Comparison of ENCODE assay signal across 9 cellular contexts in genomic region chr2:119407430-119408220, GRCh38. TPM values are rescaled to one million over a fixed set of nuclear protein-coding genes. Genes with fewer than 3 reads are reported as not detected.
DNase-seq lines count a peak whose midpoint lies in the region; ATAC-seq and TF ChIP-seq lines count a peak whose summit lies in the region.
"Had no signal": no experiment of that assay in that cellular context is flagged by ENCODE, and none has a peak within 500 bp of the region (broad histone marks: within the 10 kb centered on the region; RNA-seq: fewer than 3 reads in every experiment).

No MANE protein-coding gene starts in this region.

- H4K20me1 ChIP-seq in PC-3 (ENCODE audit: low read length) = no peaks in the 10 kb centered on the region

- H3F3A ChIP-seq in PC-3 (ENCODE audit: low read length, unreplicated experiment) = no peaks in the 10 kb centered on the region

- ATAC-seq in PC-3 (peak; percentile 56), HG03025 (IDR thresholded peaks at IDR 0.05; ENCODE audit: low FRiP score, unreplicated experiment) (no peak)

- H3K27ac ChIP-seq in PC-3 (ENCODE audit: low read length) (no peak overlapping the region), subcutaneous abdominal adipose tissue (ENCODE audit: low read depth, low read length) (peak overlapping the region; percentile 62)

- H2AFZ ChIP-seq in PC-3 (ENCODE audit: low read length) = no peak overlapping the region

- no peaks in the 10 kb centered on the region for H3K36me3 ChIP-seq in GM06990 (ENCODE audit: control insufficient read depth, insufficient read depth, low read length)
- H3K36me3 ChIP-seq in PC-3 (ENCODE audit: low read depth, low read length) = no peaks in the 10 kb centered on the region
- H3K36me3 ChIP-seq in subcutaneous abdominal adipose tissue (ENCODE audit: control insufficient read depth in 5 of 5, insufficient read depth in 5 of 5, low read length in 5 of 5) = no peaks in the 10 kb centered on the region

- H3K27me3 ChIP-seq in GM06990 (replicated peaks; ENCODE audit: control insufficient read depth, insufficient read depth, low read length) (no peaks in the 10 kb centered on the region), PC-3 (ENCODE audit: low read length) (no peaks in the 10 kb centered on the region), subcutaneous abdominal adipose tissue (ENCODE audit: control insufficient read depth in 5 of 5, insufficient read depth in 4 of 5, low read length in 5 of 5) (no peaks in the 10 kb centered on the region)

- TF ChIP-seq CTCF in GM06990 (IDR thresholded peaks at IDR 0.05; ENCODE audit: insufficient read depth, low read length, poor library complexity, severe bottlenecking) (peak; percentile 71), PC-3 (conservative IDR thresholded peaks at IDR 0.05; ENCODE audit: low read depth, low read length) (peak; percentile 77)

- H3K4me3 ChIP-seq in GM06990 (replicated peaks; ENCODE audit: low read depth, low read length) (no peak overlapping the region), PC-3 (ENCODE audit: low read length) (no peak overlapping the region), subcutaneous abdominal adipose tissue (ENCODE audit: low read depth in 1 of 5, low read length in 5 of 5) (peak overlapping the region in 4 of 5 donors; percentile 16 to 38 (median 32))
- H3K4me3 ChIP-seq: skin epidermis had no signal

- H3K4me1 ChIP-seq in PC-3 (ENCODE audit: insufficient read depth, low read length) (no peaks in the 10 kb centered on the region), subcutaneous abdominal adipose tissue (ENCODE audit: control insufficient read depth in 5 of 5, insufficient read depth in 5 of 5, low read length in 5 of 5) (peaks cover 4 to 21% (median 15%) of the 10 kb centered on the region in 5 donors)

- H3K9me3 ChIP-seq in PC-3 (ENCODE audit: low read length) (no peaks in the 10 kb centered on the region), subcutaneous abdominal adipose tissue (ENCODE audit: control insufficient read depth in 5 of 5, low read length in 5 of 5) (peaks cover 0 to 3% (median 0%) of the 10 kb centered on the region in 5 donors)

- no peak overlapping the region for H3K4me2 ChIP-seq in PC-3 (ENCODE audit: low read length)

- POLR2A ChIA-PET in PC-3 (lab: Charles Lee; ENCODE audit: unreplicated experiment) = no interaction called here

- no peaks in the 10 kb centered on the region for H3K9me2 ChIP-seq in PC-3 (replicated peaks; ENCODE audit: low read length)

- intact Hi-C loops in PC-3 (cut with micrococcal nuclease) = loop anchor here (1.0 kb wide), 2 partner anchors 69 to 253 kb away; no protein-coding TSS in a partner anchor

- H3K9ac ChIP-seq in PC-3 (ENCODE audit: low read length) (no peak overlapping the region), subcutaneous abdominal adipose tissue (ENCODE audit: low read length in 5 of 5) (peak overlapping the region in 2 of 5 donors; percentile 21 to 71)

- no peaks in the 10 kb centered on the region for H3K79me2 ChIP-seq in PC-3 (ENCODE audit: low read length)

- CTCF ChIA-PET in PC-3 (lab: Charles Lee) = no interaction called here

- DNase-seq in AG20443 (ENCODE audit: low spot score) (peak; percentile 82), GM06990 (ENCODE audit: extremely low read depth, insufficient read length) (no peak), HT1080 (ENCODE audit: low read depth) (peak; percentile 58), PC-3 (peak; percentile 71), cerebellar cortex (ENCODE audit: low spot score) (peak; percentile 45), left kidney (ENCODE audit: low read depth, low spot score) (peak; percentile 79)

- BruUV-seq in PC-3 (replicated peaks; lab: Mats Ljungman, UMichigan) = no TSS peak

RNA-seq across cellular contexts. Expression of gene TMEM37, which starts 24.0 kb away (rescaled TPM):
- total RNA-seq in HT1080 (2014; rRNA removed; shearing (Covaris generic)) = 0.24 and 0.27 TPM in 2 replicates
- polyA plus RNA-seq in HT1080 (2015; cell fraction: cytosol; rRNA removed) = 0.58 and 1.8 TPM in 2 replicates
- polyA plus RNA-seq in HT1080 (2015; cell fraction: nucleus; rRNA removed) = 0.24 TPM in 1 of 2 replicates, not detected in the other
- 0.26 and 0.40 TPM in 2 replicates for total RNA-seq in PC-3 (2014; rRNA removed)

RNA-seq across cellular contexts. Expression of gene DBI, which starts 40.8 kb away (rescaled TPM):
- 142 and 172 TPM in 2 replicates for total RNA-seq in HT1080 (2014; rRNA removed; shearing (Covaris generic))
- 163 and 186 TPM in 2 replicates for polyA plus RNA-seq in HT1080 (2015; cell fraction: cytosol; rRNA removed)
- polyA plus RNA-seq in HT1080 (2015; cell fraction: nucleus; rRNA removed) = 60.5 and 63.1 TPM in 2 replicates
- total RNA-seq in PC-3 (2014; rRNA removed) = 197 and 273 TPM in 2 replicates

RNA-seq across cellular contexts. Expression of gene C2orf76, which starts 41.0 kb away (rescaled TPM):
- 11.5 and 15.5 TPM in 2 replicates for total RNA-seq in HT1080 (2014; rRNA removed; shearing (Covaris generic))
- 8.0 and 9.2 TPM in 2 replicates for polyA plus RNA-seq in HT1080 (2015; cell fraction: cytosol; rRNA removed)
- polyA plus RNA-seq in HT1080 (2015; cell fraction: nucleus; rRNA removed) = 6.3 and 7.3 TPM in 2 replicates
- total RNA-seq in PC-3 (2014; rRNA removed) = 3.1 and 10.2 TPM in 2 replicates

Comparison
In these comparisons a context has a peak if more than half of its experiments do, and no peak if none do; other contexts are left out.
1. H3K4me3 ChIP-seq: peak in subcutaneous abdominal adipose tissue (4 of 5); none in GM06990 (single experiment) and PC-3 (single experiment).